16 cellular contexts compared by ENCODE assay signal in the genomic region with DNA sequence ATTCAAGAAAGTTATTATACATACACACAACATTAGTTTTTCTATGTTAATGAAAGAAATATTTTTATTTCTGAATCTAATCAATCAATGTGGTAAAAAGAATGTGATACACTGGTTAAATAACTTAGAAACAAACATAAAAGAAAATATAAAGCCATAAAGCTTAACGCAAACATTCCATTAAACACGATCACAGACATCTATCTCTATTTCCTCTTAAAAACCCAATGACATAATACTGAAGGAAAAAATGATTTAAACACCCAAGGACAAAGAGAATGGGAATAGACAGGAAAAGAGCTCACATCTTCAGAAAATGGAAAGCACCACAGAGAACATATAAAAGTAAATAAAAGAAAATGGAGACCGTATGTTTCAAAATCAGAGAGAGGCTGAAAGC. TPM values are rescaled to one million over a fixed set of nuclear protein-coding genes. Genes with fewer than 3 reads are reported as not detected.
A peak's percentile ranks its signal among the peaks of the same experiment; 100 is the strongest.
DNase-seq lines count a peak whose midpoint lies in the region; FAIRE-seq and TF ChIP-seq lines count a peak whose summit lies in the region.
"Had no signal": no experiment of that assay in that cellular context is flagged by ENCODE, and none has a peak within 500 bp of the region (broad histone marks: within the 10 kb centered on the region; RNA-seq: fewer than 3 reads in every experiment).

No MANE protein-coding gene starts in this region.

- H3K36me3 Mint-ChIP-seq in activated naive CD8-positive, alpha-beta T cell = peaks cover 4% of the 10 kb centered on the region
- H3K36me3 Mint-ChIP-seq in activated naive CD8-positive, alpha-beta T cell treated with anti-CD3 and anti-CD28 coated beads for 36 hours = peaks cover 6% of the 10 kb centered on the region
- H3K36me3 Mint-ChIP-seq in nephron progenitor cell (ENCODE audit: low read depth) = peaks cover 26% of the 10 kb centered on the region
- peaks cover 27% of the 10 kb centered on the region for H3K36me3 Mint-ChIP-seq in activated CD4-positive, alpha-beta memory T cell treated with anti-CD3 and anti-CD28 coated beads, Interleukin-2, amount 10 ng/mL, durations not matched to agents 7 days and 5 days (ENCODE audit: low read depth)

- H3K27me3 Mint-ChIP-seq in activated naive CD8-positive, alpha-beta T cell = no peaks in the 10 kb centered on the region
- H3K27me3 Mint-ChIP-seq in activated naive CD8-positive, alpha-beta T cell treated with anti-CD3 and anti-CD28 coated beads for 36 hours = no peaks in the 10 kb centered on the region
- H3K27me3 Mint-ChIP-seq in nephron progenitor cell (ENCODE audit: low read depth, poor library complexity) = no peaks in the 10 kb centered on the region
- no peaks in the 10 kb centered on the region for H3K27me3 Mint-ChIP-seq in activated CD4-positive, alpha-beta memory T cell treated with anti-CD3 and anti-CD28 coated beads, Interleukin-2, amount 10 ng/mL, durations not matched to agents 7 days and 5 days
- H3K27me3 Mint-ChIP-seq: B cell had no signal

- H3K27ac Mint-ChIP-seq in activated naive CD8-positive, alpha-beta T cell = peak overlapping the region; percentile 5
- no peak overlapping the region for H3K27ac Mint-ChIP-seq in activated naive CD8-positive, alpha-beta T cell treated with anti-CD3 and anti-CD28 coated beads for 36 hours
- peak overlapping the region; percentile 24 for H3K27ac Mint-ChIP-seq in nephron progenitor cell
- no peak overlapping the region for H3K27ac Mint-ChIP-seq in activated CD4-positive, alpha-beta memory T cell treated with anti-CD3 and anti-CD28 coated beads, Interleukin-2, amount 10 ng/mL, durations not matched to agents 7 days and 5 days
- H3K27ac Mint-ChIP-seq: B cell; CD8-positive, alpha-beta T cell had no signal

- no peak overlapping the region for H3K4me3 Mint-ChIP-seq in activated naive CD8-positive, alpha-beta T cell
- H3K4me3 Mint-ChIP-seq in activated naive CD8-positive, alpha-beta T cell treated with anti-CD3 and anti-CD28 coated beads for 36 hours = no peak overlapping the region
- H3K4me3 Mint-ChIP-seq in nephron progenitor cell = no peak overlapping the region
- no peak overlapping the region for H3K4me3 Mint-ChIP-seq in activated CD4-positive, alpha-beta memory T cell treated with anti-CD3 and anti-CD28 coated beads, Interleukin-2, amount 10 ng/mL, durations not matched to agents 7 days and 5 days
- H3K4me3 Mint-ChIP-seq: B cell; CD8-positive, alpha-beta T cell had no signal

- H3K9me3 Mint-ChIP-seq in activated naive CD8-positive, alpha-beta T cell (ENCODE audit: low read depth) = no peaks in the 10 kb centered on the region
- H3K9me3 Mint-ChIP-seq in activated naive CD8-positive, alpha-beta T cell treated with anti-CD3 and anti-CD28 coated beads for 36 hours = no peaks in the 10 kb centered on the region
- peaks cover 3% of the 10 kb centered on the region for H3K9me3 Mint-ChIP-seq in nephron progenitor cell
- no peaks in the 10 kb centered on the region for H3K9me3 Mint-ChIP-seq in activated CD4-positive, alpha-beta memory T cell treated with anti-CD3 and anti-CD28 coated beads, Interleukin-2, amount 10 ng/mL, durations not matched to agents 7 days and 5 days
- H3K9me3 Mint-ChIP-seq: CD8-positive, alpha-beta T cell had no signal

- TF ChIP-seq CTCF in nephron progenitor cell (IDR thresholded peaks at IDR 0.05) = no peak

- DNase-seq in activated naive CD8-positive, alpha-beta T cell treated with anti-CD3 and anti-CD28 coated beads for 36 hours = no peak
- DNase-seq in nephron progenitor cell = no peak
- DNase-seq in DMS53 treated with DMSO at 0.1 percent for 48 hours (lab: John Stamatoyannopoulos, UW; ENCODE audit: unreplicated experiment) = no peak
- no peak for DNase-seq in Kasumi-1 (lab: John Stamatoyannopoulos, UW)
- DNase-seq in activated CD4-positive, alpha-beta memory T cell treated with anti-CD3 and anti-CD28 coated beads, Interleukin-2, amount 10 ng/mL, durations not matched to agents 7 days and 5 days = no peak
- DNase-seq: 8988T; Calu3; CD8-positive, alpha-beta T cell; DND-41; EL; GM23248 had no signal

- CTCF ChIA-PET in activated CD4-positive, alpha-beta memory T cell treated with anti-CD3 and anti-CD28 coated beads, Interleukin-2, amount 10 ng/mL, durations not matched to agents 7 days and 5 days (lab: Charles Lee) = no interaction called here

- POLR2A ChIA-PET in activated CD4-positive, alpha-beta memory T cell treated with anti-CD3 and anti-CD28 coated beads, Interleukin-2, amount 10 ng/mL, durations not matched to agents 7 days and 5 days (lab: Charles Lee) = interaction anchor here (0.6 kb wide), 1 partner anchor 27 kb away, joined by 3 read pairs; no protein-coding TSS in a partner anchor

- peak; percentile 38 for FAIRE-seq in colon (lab: Jason Lieb, UNC)
- FAIRE-seq: GM12891, GM19239 had no signal

- H3K4me1 Mint-ChIP-seq in activated naive CD8-positive, alpha-beta T cell (ENCODE audit: low read depth) = peaks cover 7% of the 10 kb centered on the region
- H3K4me1 Mint-ChIP-seq in activated naive CD8-positive, alpha-beta T cell treated with anti-CD3 and anti-CD28 coated beads for 36 hours = peaks cover 12% of the 10 kb centered on the region
- peaks cover 7% of the 10 kb centered on the region for H3K4me1 Mint-ChIP-seq in nephron progenitor cell
- H3K4me1 Mint-ChIP-seq in activated CD4-positive, alpha-beta memory T cell treated with anti-CD3 and anti-CD28 coated beads, Interleukin-2, amount 10 ng/mL, durations not matched to agents 7 days and 5 days = peaks cover 6% of the 10 kb centered on the region
- H3K4me1 Mint-ChIP-seq: B cell had no signal

RNA-seq across cellular contexts. Expression of gene ZUP1, which starts 19.4 kb away (rescaled TPM):
- 10 to 100 TPM; 22.4 to 24.5 TPM for total RNA-seq in activated naive CD8-positive, alpha-beta T cell treated with anti-CD3 and anti-CD28 coated beads for 36 hours
- total RNA-seq in activated CD4-positive, alpha-beta memory T cell treated with anti-CD3 and anti-CD28 coated beads, Interleukin-2, amount 10 ng/mL, durations not matched to agents 7 days and 5 days = 10 to 100 TPM; 18.8 to 19.7 TPM

RNA-seq across cellular contexts. Expression of gene KPNA5, which starts 31.9 kb away (rescaled TPM):
- total RNA-seq in activated naive CD8-positive, alpha-beta T cell treated with anti-CD3 and anti-CD28 coated beads for 36 hours = 10 to 100 TPM in 1 of 2 experiments, 1 to 10 TPM in 1; 9.0 to 11.5 TPM
- 1 to 10 TPM; 7.1 to 9.9 TPM for total RNA-seq in activated CD4-positive, alpha-beta memory T cell treated with anti-CD3 and anti-CD28 coated beads, Interleukin-2, amount 10 ng/mL, durations not matched to agents 7 days and 5 days

RNA-seq across cellular contexts. Expression of gene RSPH4A, which starts 32.9 kb away (rescaled TPM):
- total RNA-seq in activated naive CD8-positive, alpha-beta T cell treated with anti-CD3 and anti-CD28 coated beads for 36 hours = under 1 TPM; 0.23 to 0.44 TPM
- under 1 TPM; 0.10 to 0.15 TPM for total RNA-seq in activated CD4-positive, alpha-beta memory T cell treated with anti-CD3 and anti-CD28 coated beads, Interleukin-2, amount 10 ng/mL, durations not matched to agents 7 days and 5 days
- total RNA-seq: GM23248 had no signal

Comparison
In these comparisons a context has a peak if more than half of its experiments do, and no peak if none do; other contexts are left out.
1. H3K27ac Mint-ChIP-seq: peak in activated naive CD8-positive, alpha-beta T cell (single experiment) and nephron progenitor cell (single experiment); none in activated naive CD8-positive, alpha-beta T cell treated with anti-CD3 and anti-CD28 coated beads for 36 hours (single experiment) and activated CD4-positive, alpha-beta memory T cell treated with anti-CD3 and anti-CD28 coated beads, Interleukin-2, amount 10 ng/mL, durations not matched to agents 7 days and 5 days (single experiment).